Comparison of ENCODE assay signal across 12 cellular contexts in the genomic region with DNA sequence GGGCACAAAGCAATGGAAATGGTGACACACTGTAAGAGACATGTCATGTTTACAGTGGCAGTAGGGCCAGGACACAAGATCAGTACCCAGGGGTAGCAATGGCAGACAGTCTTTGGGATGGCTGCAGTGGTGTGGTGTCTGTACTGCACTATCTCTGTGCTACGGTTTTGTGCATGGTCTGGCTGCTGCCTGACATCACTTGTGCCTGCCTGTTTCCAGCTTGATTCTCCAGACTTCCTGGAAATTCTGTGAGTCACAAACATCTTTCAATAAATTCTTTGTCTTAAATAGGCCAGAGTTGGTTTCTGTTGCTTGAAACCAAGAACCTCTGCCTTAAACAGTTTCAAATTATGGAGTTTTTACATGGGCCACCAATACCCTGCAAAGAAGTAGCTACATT.
A peak's percentile ranks its signal among the peaks of the same experiment; 100 is the strongest.
DNase-seq lines count a peak whose midpoint lies in the region; ATAC-seq, FAIRE-seq and TF ChIP-seq lines count a peak whose summit lies in the region.
"Had no signal": no experiment of that assay in that cellular context is flagged by ENCODE, and none has a peak within 500 bp of the region (broad histone marks: within the 10 kb centered on the region; RNA-seq: fewer than 3 reads in every experiment).

No MANE protein-coding gene starts in this region.

- intact Hi-C loops in left cardiac atrium (cut with DNase I) = no loop called here

- H3K27me3 ChIP-seq in astrocyte (ENCODE audit: insufficient read depth, low read length) = no peaks in the 10 kb centered on the region
- H3K27me3 ChIP-seq: upper lobe of left lung had no signal

- H4K20me1 ChIP-seq in astrocyte (ENCODE audit: insufficient read depth, low read length) = no peaks in the 10 kb centered on the region

- no peaks in the 10 kb centered on the region for H3K79me2 ChIP-seq in astrocyte (ENCODE audit: insufficient read depth, low read length)

- H3K4me1 Mint-ChIP-seq in astrocyte (ENCODE audit: low read depth, unreplicated experiment) = peaks cover 16% of the 10 kb centered on the region
- H3K4me1 Mint-ChIP-seq in stimulated activated naive CD8-positive, alpha-beta T cell treated with anti-CD3 and anti-CD28 coated beads, Interleukin-15, amount 100 ng/mL, for 72 hours = peaks cover 39% of the 10 kb centered on the region
- H3K4me1 Mint-ChIP-seq: activated B cell treated with CpG ODN at 0.5 μM for 24 hours had no signal

- H3K9me3 Mint-ChIP-seq in astrocyte (ENCODE audit: unreplicated experiment) = peaks cover 2% of the 10 kb centered on the region
- H3K9me3 Mint-ChIP-seq in stimulated activated naive CD8-positive, alpha-beta T cell treated with anti-CD3 and anti-CD28 coated beads, Interleukin-15, amount 100 ng/mL, for 72 hours = peaks cover 0 to 4% of the 10 kb centered on the region in 2 donors

- no peak overlapping the region for H3K4me3 ChIP-seq in astrocyte (ENCODE audit: insufficient read depth, low read depth, low read length)
- H3K4me3 ChIP-seq: upper lobe of left lung had no signal

- H3K4me3 Mint-ChIP-seq in astrocyte (ENCODE audit: unreplicated experiment) = no peak overlapping the region
- no peak overlapping the region for H3K4me3 Mint-ChIP-seq in stimulated activated naive CD8-positive, alpha-beta T cell treated with anti-CD3 and anti-CD28 coated beads, Interleukin-15, amount 100 ng/mL, for 72 hours
- H3K4me3 Mint-ChIP-seq: activated B cell treated with CpG ODN at 0.5 μM for 24 hours had no signal

- H3K27ac Mint-ChIP-seq in astrocyte (ENCODE audit: unreplicated experiment) = peak overlapping the region; percentile 90
- H3K27ac Mint-ChIP-seq in stimulated activated naive CD8-positive, alpha-beta T cell treated with anti-CD3 and anti-CD28 coated beads, Interleukin-15, amount 100 ng/mL, for 72 hours = peak overlapping the region in 1 of 2 donors; percentile 38
- H3K27ac Mint-ChIP-seq: activated B cell treated with CpG ODN at 0.5 μM for 24 hours had no signal

- no peak overlapping the region for H3K9ac ChIP-seq in astrocyte (ENCODE audit: low read length)

- peak; percentile 23 for DNase-seq in activated CD4-positive, alpha-beta T cell treated with anti-CD3 and anti-CD28 coated beads for 48 hours
- no peak for DNase-seq in activated CD4-positive, alpha-beta T cell treated with anti-CD3 and anti-CD28 coated beads for 4 hours
- DNase-seq in astrocyte (ENCODE audit: low read depth) (peak; percentile 72), left cardiac atrium (peak; percentile 27), NCI-H2227 (lab: John Stamatoyannopoulos, UW; ENCODE audit: unreplicated experiment) (no peak), HTR-8/SVneo (ENCODE audit: insufficient read length, low spot score) (no peak)
- peak; percentile 3 to 16 for DNase-seq in stimulated activated naive CD8-positive, alpha-beta T cell treated with anti-CD3 and anti-CD28 coated beads, Interleukin-15, amount 100 ng/mL, for 72 hours
- DNase-seq: ACHN, activated B cell treated with CpG ODN at 0.5 μM for 24 hours, NCI-H446 treated with DMSO at 0.1 percent for 48 hours, upper lobe of left lung had no signal

- no peak overlapping the region for H3K27ac ChIP-seq in astrocyte (ENCODE audit: low read depth, low read length)
- H3K27ac ChIP-seq: upper lobe of left lung had no signal

- no peaks in the 10 kb centered on the region for H3K27me3 Mint-ChIP-seq in astrocyte (ENCODE audit: low read depth, unreplicated experiment)
- no peaks in the 10 kb centered on the region for H3K27me3 Mint-ChIP-seq in stimulated activated naive CD8-positive, alpha-beta T cell treated with anti-CD3 and anti-CD28 coated beads, Interleukin-15, amount 100 ng/mL, for 72 hours
- H3K27me3 Mint-ChIP-seq: activated B cell treated with CpG ODN at 0.5 μM for 24 hours had no signal

- H3K4me2 ChIP-seq in astrocyte (ENCODE audit: low read length) = no peak overlapping the region

- no peak for FAIRE-seq in astrocyte (lab: Jason Lieb, UNC)
- FAIRE-seq in HTR-8/SVneo (lab: Jason Lieb, UNC) = no peak

- ATAC-seq in left cardiac atrium = peak; percentile 78 to 99
- peak; percentile 85 for ATAC-seq in stimulated activated naive CD8-positive, alpha-beta T cell treated with anti-CD3 and anti-CD28 coated beads, Interleukin-15, amount 100 ng/mL, for 72 hours
- ATAC-seq in HG03354 (IDR thresholded peaks at IDR 0.05; ENCODE audit: poor library complexity, severe bottlenecking, unreplicated experiment) = no peak

- peak overlapping the region; percentile 48 for H2AFZ ChIP-seq in astrocyte (ENCODE audit: low read depth, low read length)

- H3K9me3 ChIP-seq in astrocyte (ENCODE audit: insufficient read depth, low read depth, low read length) = no peaks in the 10 kb centered on the region
- H3K9me3 ChIP-seq: upper lobe of left lung had no signal

- peaks cover 6% of the 10 kb centered on the region for H3K4me1 ChIP-seq in astrocyte (ENCODE audit: insufficient read depth, low read length)

- no peak for TF ChIP-seq CTCF in astrocyte (IDR thresholded peaks at IDR 0.05; ENCODE audit: insufficient read depth, low read depth, low read length)

- no peaks in the 10 kb centered on the region for H3K36me3 ChIP-seq in astrocyte (ENCODE audit: insufficient read depth, low read length)
- H3K36me3 ChIP-seq: upper lobe of left lung had no signal

- no peaks in the 10 kb centered on the region for H3K36me3 Mint-ChIP-seq in astrocyte (ENCODE audit: low read depth, unreplicated experiment)

Comparison
In these comparisons a context has a peak if more than half of its experiments do, and no peak if none do; other contexts are left out.
1. DNase-seq: peak in activated CD4-positive, alpha-beta T cell treated with anti-CD3 and anti-CD28 coated beads for 48 hours (single experiment), astrocyte (single experiment), left cardiac atrium (single experiment) and stimulated activated naive CD8-positive, alpha-beta T cell treated with anti-CD3 and anti-CD28 coated beads, Interleukin-15, amount 100 ng/mL, for 72 hours (2 of 2); none in activated CD4-positive, alpha-beta T cell treated with anti-CD3 and anti-CD28 coated beads for 4 hours (0 of 2), NCI-H2227 (single experiment) and HTR-8/SVneo (single experiment).